ENCODE assay signal across 16 cellular contexts in genomic region chr14:28784262-28785021, GRCh38. TPM values are rescaled to one million over a fixed set of nuclear protein-coding genes. Genes with fewer than 3 reads are reported as not detected.
DNase-seq lines count a peak whose midpoint lies in the region; ATAC-seq, FAIRE-seq and TF ChIP-seq lines count a peak whose summit lies in the region.
"Had no signal": no experiment of that assay in that cellular context is flagged by ENCODE, and none has a peak within 500 bp of the region (broad histone marks: within the 10 kb centered on the region; RNA-seq: fewer than 3 reads in every experiment).

No MANE protein-coding gene starts in this region.

- peaks cover 6% of the 10 kb centered on the region for H3K4me1 Mint-ChIP-seq in activated naive CD8-positive, alpha-beta T cell treated with anti-CD3 and anti-CD28 coated beads, Interleukin-2, amount 50 U/mL, for 24 hours
- H3K4me1 Mint-ChIP-seq in MCF 10A (ENCODE audit: insufficient read depth, unreplicated experiment) = no peaks in the 10 kb centered on the region

- H3K4me3 Mint-ChIP-seq in activated naive CD8-positive, alpha-beta T cell treated with anti-CD3 and anti-CD28 coated beads, Interleukin-2, amount 50 U/mL, for 24 hours = no peak overlapping the region
- H3K4me3 Mint-ChIP-seq in MCF 10A (ENCODE audit: unreplicated experiment) = no peak overlapping the region
- H3K4me3 Mint-ChIP-seq: CD4-positive, alpha-beta T cell; natural killer cell had no signal

- H3K27ac ChIP-seq in HUES48 (ENCODE audit: low read depth, low read length) = no peak overlapping the region
- H3K27ac ChIP-seq in iPS-18a (ENCODE audit: low read length) = no peak overlapping the region
- H3K27ac ChIP-seq in lower lobe of right lung = no peak overlapping the region
- H3K27ac ChIP-seq: PC-9 had no signal

- no peak overlapping the region for H3K9ac ChIP-seq in HUES48 (ENCODE audit: low read depth, low read length)
- no peak overlapping the region for H3K9ac ChIP-seq in iPS-18a (ENCODE audit: low read length)

- TF ChIP-seq CTCF in lower lobe of right lung (IDR thresholded peaks at IDR 0.05) (no peak), D721Med (IDR thresholded peaks at IDR 0.05; ENCODE audit: insufficient read depth, missing control alignments) (no peak), MCF 10A (IDR thresholded peaks at IDR 0.05; ENCODE audit: unreplicated experiment) (no peak)

- peak overlapping the region; percentile 22 for H3K27ac Mint-ChIP-seq in activated naive CD8-positive, alpha-beta T cell treated with anti-CD3 and anti-CD28 coated beads, Interleukin-2, amount 50 U/mL, for 24 hours
- no peak overlapping the region for H3K27ac Mint-ChIP-seq in MCF 10A (ENCODE audit: low read depth, unreplicated experiment)
- H3K27ac Mint-ChIP-seq: activated T-helper 2 cell treated with anti-CD3 and anti-CD28 coated beads, Interferon-gamma antibody, Interleukin-2, Interleukin-4, amounts not matched to agents 10 μg/mL and 5 μg/mL and 100 μg/mL, durations not matched to agents 14 hours and 24 hours and 36 hours; CD4-positive, alpha-beta T cell; natural killer cell had no signal

- H3K4me3 ChIP-seq in HUES48 (ENCODE audit: low read depth, low read length) = peak overlapping the region; percentile 68
- peak overlapping the region; percentile 69 for H3K4me3 ChIP-seq in iPS-18a (ENCODE audit: low read length)
- H3K4me3 ChIP-seq in lower lobe of right lung = no peak overlapping the region
- H3K4me3 ChIP-seq: PC-9 had no signal

- FAIRE-seq in D721Med (lab: Jason Lieb, UNC) = no peak

- POLR2A ChIA-PET in MCF 10A (lab: Yijun Ruan, JAX) = no interaction called here

- peaks cover 86% of the 10 kb centered on the region for H3K27me3 ChIP-seq in HUES48 (ENCODE audit: control insufficient read depth, insufficient read depth, low read length)
- peaks cover 84% of the 10 kb centered on the region for H3K27me3 ChIP-seq in iPS-18a (ENCODE audit: control insufficient read depth, insufficient read depth, low read length)
- H3K27me3 ChIP-seq in lower lobe of right lung (ENCODE audit: low read depth) = peaks cover 69% of the 10 kb centered on the region

- H3K36me3 ChIP-seq in HUES48 (ENCODE audit: control insufficient read depth, insufficient read depth, low read length) (no peaks in the 10 kb centered on the region), iPS-18a (ENCODE audit: control insufficient read depth, low read depth, low read length) (no peaks in the 10 kb centered on the region), lower lobe of right lung (no peaks in the 10 kb centered on the region)

- CTCF ChIA-PET in MCF 10A (lab: Yijun Ruan, JAX) = no interaction called here

- intact Hi-C loops in lower lobe of right lung (cut with DNase I) = no loop called here
- intact Hi-C loops in MCF 10A (cut with micrococcal nuclease) = no loop called here

- ATAC-seq in activated naive CD8-positive, alpha-beta T cell treated with anti-CD3 and anti-CD28 coated beads, Interleukin-2, amount 50 U/mL, for 24 hours = no peak
- no peak for ATAC-seq in lower lobe of right lung
- ATAC-seq: natural killer cell had no signal

- H3K9me3 ChIP-seq in HUES48 (ENCODE audit: control insufficient read depth, insufficient read depth, low read length) = no peaks in the 10 kb centered on the region
- H3K9me3 ChIP-seq in iPS-18a (ENCODE audit: control insufficient read depth, low read depth, low read length) = no peaks in the 10 kb centered on the region
- no peaks in the 10 kb centered on the region for H3K9me3 ChIP-seq in lower lobe of right lung

- peaks cover 51% of the 10 kb centered on the region for H3K27me3 Mint-ChIP-seq in activated naive CD8-positive, alpha-beta T cell treated with anti-CD3 and anti-CD28 coated beads, Interleukin-2, amount 50 U/mL, for 24 hours
- peaks cover 100% of the 10 kb centered on the region for H3K27me3 Mint-ChIP-seq in MCF 10A (ENCODE audit: insufficient read depth, unreplicated experiment)

- peaks cover 48% of the 10 kb centered on the region for H3K4me1 ChIP-seq in HUES48 (ENCODE audit: control insufficient read depth, insufficient read depth, low read length)
- H3K4me1 ChIP-seq in iPS-18a (ENCODE audit: control insufficient read depth, low read depth, low read length) = peaks cover 25% of the 10 kb centered on the region
- peaks cover 9% of the 10 kb centered on the region for H3K4me1 ChIP-seq in lower lobe of right lung

- peaks cover 4% of the 10 kb centered on the region for H3K36me3 Mint-ChIP-seq in activated naive CD8-positive, alpha-beta T cell treated with anti-CD3 and anti-CD28 coated beads, Interleukin-2, amount 50 U/mL, for 24 hours (ENCODE audit: low read depth)
- H3K36me3 Mint-ChIP-seq in MCF 10A (ENCODE audit: insufficient read depth, unreplicated experiment) = no peaks in the 10 kb centered on the region

- H3K9me3 Mint-ChIP-seq in activated naive CD8-positive, alpha-beta T cell treated with anti-CD3 and anti-CD28 coated beads, Interleukin-2, amount 50 U/mL, for 24 hours = peaks cover 20% of the 10 kb centered on the region
- no peaks in the 10 kb centered on the region for H3K9me3 Mint-ChIP-seq in MCF 10A (ENCODE audit: unreplicated experiment)

- DNase-seq in activated naive CD8-positive, alpha-beta T cell treated with anti-CD3 and anti-CD28 coated beads, Interleukin-2, amount 50 U/mL, for 24 hours = no peak
- peak; percentile 39 for DNase-seq in retina
- DNase-seq in lower lobe of right lung = no peak
- DNase-seq in activated CD4-positive, alpha-beta T cell treated with anti-CD3 and anti-CD28 coated beads for 4 hours = no peak
- no peak for DNase-seq in D721Med (ENCODE audit: insufficient read length, low spot score)
- no peak for DNase-seq in MCF 10A (ENCODE audit: unreplicated experiment)
- DNase-seq: activated CD4-positive, alpha-beta T cell treated with anti-CD3 and anti-CD28 coated beads, Interleukin-2, amount 50 U/mL, for 48 hours; CD4-positive, alpha-beta T cell; cerebellar nuclear complex; Karpas-422; natural killer cell; PC-9 had no signal

- no TSS peak for BruUV-seq in MCF 10A (replicated peaks; lab: Mats Ljungman, UMichigan)

RNA-seq across cellular contexts. Expression of gene FOXG1, which starts 17.9 kb away (rescaled TPM):
- total RNA-seq in lower lobe of right lung = not detected
- total RNA-seq in MCF 10A (2022) = not detected in 2 replicates
- total RNA-seq: activated T-helper 2 cell treated with anti-CD3 and anti-CD28 coated beads, Interferon-gamma antibody, Interleukin-2, Interleukin-4, amounts not matched to agents 10 μg/mL and 5 μg/mL and 100 μg/mL, durations not matched to agents 14 hours and 24 hours and 36 hours; CD4-positive, alpha-beta T cell; natural killer cell; PC-9; T-helper 1 cell treated with Interleukin-12 subunit alpha and Interleukin-12 subunit beta and Interleukin-4 antibody, amounts not matched to agents 30 ng/mL and 1 ng/mL, for 36 hours had no signal
